In genomic region chr7:131106681-131107342, GRCh38 we compare ENCODE assay signal across 8 cellular contexts.
A peak's percentile ranks its signal among the peaks of the same experiment; 100 is the strongest.
DNase-seq lines count a peak whose midpoint lies in the region; ATAC-seq and TF ChIP-seq lines count a peak whose summit lies in the region.

No MANE protein-coding gene starts in this region.

- TF ChIP-seq EP300 in sigmoid colon (IDR thresholded peaks at IDR 0.05), result no peak

- H4K20me1 ChIP-seq in SU-DHL-6 (ENCODE audit: low read depth, low read length) (0 out of 2 replicates have a peak, but pooled peaks cover 9% of the 10 kb centered on the region), hepatocyte (ENCODE audit: insufficient read depth, poor library complexity, severe bottlenecking) (no peaks in the 10 kb centered on the region)

- H3K4me3 ChIP-seq in AG04449 (ENCODE audit: low read depth, low read length) (peak overlapping the region; percentile 85), SU-DHL-6 (ENCODE audit: insufficient read depth, low read length, poor library complexity, severe bottlenecking) (peak overlapping the region; percentile 93), hepatocyte (peak overlapping the region; percentile 88), sigmoid colon (peak overlapping the region; percentile 78 to 99 (median 90))

- H3K4me1 ChIP-seq in hepatocyte (ENCODE audit: insufficient read depth) (peaks cover 23% of the 10 kb centered on the region), sigmoid colon (peaks cover 0 to 69% (median 59%) of the 10 kb centered on the region in 4 donors)

- 2% methylated on average over 27 of the region's 32 CpGs for WGBS in hepatocyte (ENCODE audit: low lambda C conversion rate, missing lambda C conversion rate)
- 0% methylated on average over 32 of the region's 32 CpGs for WGBS in sigmoid colon, 2 donors

- H3K27ac ChIP-seq in SU-DHL-6 (ENCODE audit: low read depth, low read length) (peak overlapping the region; percentile 67), hepatocyte (peak overlapping the region; percentile 85), sigmoid colon (peak overlapping the region; percentile 95 to 100 (median 98))

- intact Hi-C loops in sigmoid colon (cut with DNase I), result loop anchor here (2.0 to 5.0 kb wide), 5 partner anchors 35 to 320 kb away; no protein-coding TSS in a partner anchor

- in situ Hi-C loops in KBM-7 (cut with MboI; ENCODE audit: low pct_unique_long_range_greater_than_20kb, low sequenced_read_pairs), result no loop called here

- H3F3A ChIP-seq in SU-DHL-6 (ENCODE audit: insufficient read depth), result peaks cover 37% of the 10 kb centered on the region

- TF ChIP-seq CTCF in AG04449 (IDR thresholded peaks at IDR 0.05; ENCODE audit: insufficient read depth, low read length, missing control alignments) (no peak), SU-DHL-6 (IDR thresholded peaks at IDR 0.05; ENCODE audit: insufficient read depth, low read length, poor library complexity, severe bottlenecking) (no peak), hepatocyte (IDR thresholded peaks at IDR 0.05; ENCODE audit: poor library complexity) (no peak), sigmoid colon (IDR thresholded peaks at IDR 0.05) (no peak)

- H2AFZ ChIP-seq in SU-DHL-6 (ENCODE audit: low read depth, low read length, severe bottlenecking), result peak overlapping the region; percentile 80
- peak overlapping the region; percentile 65 for H2AFZ ChIP-seq in hepatocyte

- H3K79me2 ChIP-seq in SU-DHL-6 (ENCODE audit: insufficient read depth, low read length) (peaks cover 42% of the 10 kb centered on the region), hepatocyte (peaks cover 32% of the 10 kb centered on the region)

- H3K9ac ChIP-seq in SU-DHL-6 (ENCODE audit: low read length), result peak overlapping the region; percentile 79

- TF ChIP-seq POLR2A in sigmoid colon (IDR thresholded peaks at IDR 0.05), result no peak

- peak overlapping the region; percentile 87 for H3K4me2 ChIP-seq in SU-DHL-6 (ENCODE audit: low read depth, low read length, poor library complexity, severe bottlenecking)
- H3K4me2 ChIP-seq in hepatocyte, result peak overlapping the region; percentile 99

- H3K36me3 ChIP-seq in SU-DHL-6 (ENCODE audit: low read length) (no peaks in the 10 kb centered on the region), hepatocyte (replicated peaks; ENCODE audit: insufficient read depth, low read depth) (no peaks in the 10 kb centered on the region), sigmoid colon (no peaks in the 10 kb centered on the region)

- DNase-seq in AG04449 (ENCODE audit: low read depth, low spot score) (no peak), H4 (ENCODE audit: low spot score) (peak; percentile 23), amniotic stem cell (lab: John Stamatoyannopoulos, UW) (peak; percentile 9), hepatocyte (ENCODE audit: low spot score) (peak; percentile 50), sigmoid colon (peak; percentile 74), KBM-7 (no peak)

- H3K27me3 ChIP-seq in SU-DHL-6 (ENCODE audit: low read length), result no peaks in the 10 kb centered on the region
- peaks cover 43% of the 10 kb centered on the region for H3K27me3 ChIP-seq in hepatocyte
- H3K27me3 ChIP-seq in sigmoid colon, result no peaks in the 10 kb centered on the region

- ATAC-seq in GM19452 (IDR thresholded peaks at IDR 0.05; ENCODE audit: unreplicated experiment), result no peak

- H3K9me2 ChIP-seq in SU-DHL-6 (replicated peaks; ENCODE audit: insufficient read depth, low read length) (no peaks in the 10 kb centered on the region), hepatocyte (replicated peaks; ENCODE audit: insufficient read depth) (no peaks in the 10 kb centered on the region)

- POLR2A ChIA-PET in AG04449 (lab: Yijun Ruan, JAX), result interaction anchor here (0.7 to 1.2 kb wide), 4 partner anchors 82 to 221 kb away, joined by 3 to 5 read pairs (median 4); partner anchors contain the start of gene MKLN1

- CTCF ChIA-PET in AG04449 (lab: Yijun Ruan, JAX), result interaction anchor here (1.5 to 1.7 kb wide), 2 partner anchors 196 to 210 kb away, joined by 3 read pairs; no protein-coding TSS in a partner anchor

- H3K9me3 ChIP-seq in SU-DHL-6 (ENCODE audit: insufficient read depth, low read length) (no peaks in the 10 kb centered on the region), hepatocyte (ENCODE audit: low read depth) (no peaks in the 10 kb centered on the region), sigmoid colon (no peaks in the 10 kb centered on the region)

Comparison
In these comparisons a context has a peak if more than half of its experiments do, and no peak if none do; other contexts are left out.
1. DNase-seq: peak in H4 (single experiment), amniotic stem cell (single experiment), hepatocyte (single experiment) and sigmoid colon (single experiment); none in AG04449 (single experiment) and KBM-7 (single experiment).
2. Peak in every context shown above with its lines, with median percentiles within 50 percentile points of each other: H3K4me3 ChIP-seq and H3K27ac ChIP-seq.